Comparison of ENCODE assay signal across 1 cellular context in genomic region chr15:78925956-78926743, GRCh38.
TF ChIP-seq lines count a peak whose summit lies in the region.

No MANE protein-coding gene starts in this region.

TF ChIP-seq in K562, 482 proteins besides CTCF, POLR2A, EP300 and RAD21:
- TF ChIP-seq POLR2AphosphoS2 (IDR thresholded peaks at IDR 0.05; ENCODE audit: low read length): 0 out of 2 replicates have a peak, but pooled peaks have one; percentile 83
- no peak for TF ChIP-seq PHF8 (IDR thresholded peaks at IDR 0.05; ENCODE audit: borderline replicate concordance, low read length)
- TF ChIP-seq POLR2G (IDR thresholded peaks at IDR 0.05; ENCODE audit: low read depth, low read length): peak; percentile 54
- TF ChIP-seq RBM22 (IDR thresholded peaks at IDR 0.05; ENCODE audit: low read depth, low read length, poor library complexity, severe bottlenecking): peak; percentile 53
- TF ChIP-seq KDM2B (CRISPR knock-in tag; IDR thresholded peaks at IDR 0.05): no peak
- TF ChIP-seq ZBTB2 (IDR thresholded peaks at IDR 0.05): no peak
- no peak for TF ChIP-seq ZBTB1 (CRISPR knock-in tag; IDR thresholded peaks at IDR 0.05; ENCODE audit: borderline replicate concordance, low read depth)
- no peak for TF ChIP-seq ZNF740 (CRISPR knock-in tag; IDR thresholded peaks at IDR 0.05)
- no peak for TF ChIP-seq ZNF740 (tag; IDR thresholded peaks at IDR 0.05)
- no peak for TF ChIP-seq THAP7 (CRISPR knock-in tag; IDR thresholded peaks at IDR 0.05)
- no peak for TF ChIP-seq ZSCAN29 (IDR thresholded peaks at IDR 0.05)
- TF ChIP-seq NCOA2 (IDR thresholded peaks at IDR 0.05; ENCODE audit: partially characterized antibody in 2 of 2): no peak
- peak; percentile 53; the same call in 1 of the 2 replicates for TF ChIP-seq PKNOX1 (IDR thresholded peaks at IDR 0.05)
- no peak for TF ChIP-seq HMG20B (CRISPR knock-in tag; IDR thresholded peaks at IDR 0.05)
- no peak for TF ChIP-seq CHAMP1 (IDR thresholded peaks at IDR 0.05)
- no peak for TF ChIP-seq ZHX1 (conservative IDR thresholded peaks at IDR 0.05; ENCODE audit: low read length)
- no peak for TF ChIP-seq ZNF280B (CRISPR knock-in tag; IDR thresholded peaks at IDR 0.05)
- TF ChIP-seq MXD1 (CRISPR knock-in tag; IDR thresholded peaks at IDR 0.05; ENCODE audit: borderline replicate concordance, poor library complexity, severe bottlenecking): no peak
